In genomic region chr16:87098361-87098760, GRCh38 we compare ENCODE assay signal across 28 cellular contexts.
"Had no signal": no experiment of that assay in that cellular context is flagged by ENCODE, and none has a peak within 500 bp of the region (broad histone marks: within the 10 kb centered on the region; RNA-seq: fewer than 3 reads in every experiment).

No MANE protein-coding gene starts in this region.

- H3K27ac ChIP-seq: RWPE1 had no signal

- ATAC-seq: activated T-helper 17 cell treated with anti-CD3 and anti-CD28 coated beads, Interleukin-2, amount 50 U/mL, for 72 hours; Panc1 had no signal

- H3K4me3 Mint-ChIP-seq: activated B cell treated with CpG ODN at 0.5 μM for 24 hours; activated CD4-positive, alpha-beta memory T cell treated with anti-CD3 and anti-CD28 coated beads for 36 hours; activated CD4-positive, alpha-beta T cell treated with anti-CD3 and anti-CD28 coated beads, Interleukin-2, amount 10 ng/mL, durations not matched to agents 7 days and 5 days; activated naive CD4-positive, alpha-beta T cell treated with anti-CD3 and anti-CD28 coated beads, Interleukin-2, amount 10 ng/mL, durations not matched to agents 7 days and 5 days; activated naive CD8-positive, alpha-beta T cell treated with anti-CD3 and anti-CD28 coated beads for 36 hours; activated T-helper 17 cell treated with anti-CD3 and anti-CD28 coated beads, Interleukin-2, amount 50 U/mL, for 72 hours; central memory CD8-positive, alpha-beta T cell had no signal

- H3K4me1 Mint-ChIP-seq: activated B cell treated with CpG ODN at 0.5 μM for 24 hours; activated CD4-positive, alpha-beta T cell treated with anti-CD3 and anti-CD28 coated beads, Interleukin-2, amount 10 ng/mL, durations not matched to agents 7 days and 5 days; activated naive CD4-positive, alpha-beta T cell treated with anti-CD3 and anti-CD28 coated beads, Interleukin-2, amount 10 ng/mL, durations not matched to agents 7 days and 5 days; activated naive CD8-positive, alpha-beta T cell treated with anti-CD3 and anti-CD28 coated beads for 36 hours; activated T-helper 17 cell treated with anti-CD3 and anti-CD28 coated beads, Interleukin-2, amount 50 U/mL, for 72 hours; central memory CD8-positive, alpha-beta T cell had no signal

- H3K36me3 Mint-ChIP-seq: activated CD4-positive, alpha-beta memory T cell treated with anti-CD3 and anti-CD28 coated beads for 36 hours; activated naive CD4-positive, alpha-beta T cell treated with anti-CD3 and anti-CD28 coated beads, Interleukin-2, amount 10 ng/mL, durations not matched to agents 7 days and 5 days; activated naive CD8-positive, alpha-beta T cell treated with anti-CD3 and anti-CD28 coated beads for 36 hours had no signal

- DNase-seq: activated B cell treated with CpG ODN at 0.5 μM for 24 hours; activated CD4-positive, alpha-beta memory T cell treated with anti-CD3 and anti-CD28 coated beads for 36 hours; activated CD4-positive, alpha-beta T cell treated with anti-CD3 and anti-CD28 coated beads for 1 hour; activated CD4-positive, alpha-beta T cell treated with anti-CD3 and anti-CD28 coated beads, Interleukin-2, amount 10 ng/mL, durations not matched to agents 7 days and 5 days; activated CD8-positive, alpha-beta memory T cell treated with anti-CD3 and anti-CD28 coated beads for 24 hours; activated gamma-delta T cell; activated naive CD4-positive, alpha-beta T cell treated with anti-CD3 and anti-CD28 coated beads, Interleukin-2, amount 10 ng/mL, durations not matched to agents 7 days and 5 days; activated naive CD8-positive, alpha-beta T cell treated with anti-CD3 and anti-CD28 coated beads for 36 hours; activated T-cell treated with anti-CD3 and anti-CD28 coated beads for 4 hours; activated T-cell treated with anti-CD3 and anti-CD28 coated beads, Interleukin-2, amount 50 U/mL, for 48 hours; anterior cingulate cortex; NCI-H1105 treated with DMSO at 0.1 percent for 48 hours; NCI-H1436 treated with DMSO at 0.1 percent for 48 hours; NCI-H187 treated with DMSO at 0.1 percent for 48 hours; NCI-H2107; NCI-H345; NCI-H510A; NCI-H526 treated with DMSO at 0.1 percent for 48 hours; NCI-H82; OCI-M1; Right ventricle myocardium superior; T-helper 2 cell; T1000 had no signal

- FAIRE-seq: TTC549 had no signal

- H3K27ac Mint-ChIP-seq: activated B cell treated with CpG ODN at 0.5 μM for 24 hours; activated CD4-positive, alpha-beta memory T cell treated with anti-CD3 and anti-CD28 coated beads for 36 hours; activated CD4-positive, alpha-beta T cell treated with anti-CD3 and anti-CD28 coated beads, Interleukin-2, amount 10 ng/mL, durations not matched to agents 7 days and 5 days; activated naive CD4-positive, alpha-beta T cell treated with anti-CD3 and anti-CD28 coated beads, Interleukin-2, amount 10 ng/mL, durations not matched to agents 7 days and 5 days; activated naive CD8-positive, alpha-beta T cell treated with anti-CD3 and anti-CD28 coated beads for 36 hours; activated T-helper 17 cell treated with anti-CD3 and anti-CD28 coated beads, Interleukin-2, amount 50 U/mL, for 72 hours had no signal

- H3K9me3 Mint-ChIP-seq: activated CD4-positive, alpha-beta memory T cell treated with anti-CD3 and anti-CD28 coated beads for 36 hours; activated CD4-positive, alpha-beta T cell treated with anti-CD3 and anti-CD28 coated beads, Interleukin-2, amount 10 ng/mL, durations not matched to agents 7 days and 5 days; activated naive CD4-positive, alpha-beta T cell treated with anti-CD3 and anti-CD28 coated beads, Interleukin-2, amount 10 ng/mL, durations not matched to agents 7 days and 5 days; activated naive CD8-positive, alpha-beta T cell treated with anti-CD3 and anti-CD28 coated beads for 36 hours; activated T-helper 17 cell treated with anti-CD3 and anti-CD28 coated beads, Interleukin-2, amount 50 U/mL, for 72 hours; central memory CD8-positive, alpha-beta T cell had no signal

- H3K27me3 Mint-ChIP-seq: activated naive CD4-positive, alpha-beta T cell treated with anti-CD3 and anti-CD28 coated beads, Interleukin-2, amount 10 ng/mL, durations not matched to agents 7 days and 5 days had no signal
